ENCODE assay signal across 10 cellular contexts in genomic region chr22:39690901-39691620, GRCh38.
DNase-seq lines count a peak whose midpoint lies in the region; ATAC-seq and TF ChIP-seq lines count a peak whose summit lies in the region.
"Had no signal": no experiment of that assay in that cellular context is flagged by ENCODE, and none has a peak within 500 bp of the region (broad histone marks: within the 10 kb centered on the region; RNA-seq: fewer than 3 reads in every experiment).

No MANE protein-coding gene starts in this region.

- H4K20me1 ChIP-seq in GM23248 (ENCODE audit: insufficient read depth): no peaks in the 10 kb centered on the region

- no peak overlapping the region for H3K9ac ChIP-seq in GM23248

- no peak overlapping the region for H3K4me2 ChIP-seq in GM23248 (ENCODE audit: unreplicated experiment)

- DNase-seq in GM23248 (peak; percentile 24), NCI-H69 (lab: John Stamatoyannopoulos, UW) (peak; percentile 50), head of caudate nucleus (peak in 41 of 42 donors; percentile 11 to 80 (median 54)), tibial artery (no peak)
- DNase-seq in stimulated activated CD4-positive, alpha-beta T cell treated with anti-CD3 and anti-CD28 coated beads, Interleukin-2, amount 100 ng/mL, for 4 hours (ENCODE audit: low read depth): peak; percentile 24
- DNase-seq: effector memory CD8-positive, alpha-beta T cell; NCI-H2107 had no signal

- H3K4me3 ChIP-seq in GM23248 (no peak overlapping the region), tibial artery (no peak overlapping the region)

- 7 to 8% methylated on average over 25 of the region's 25 CpGs for WGBS in GM23248 (ENCODE audit: low coverage in 1 of 2, low lambda C conversion rate in 2 of 2, missing lambda C conversion rate in 2 of 2), 2 experiments

- intact Hi-C loops in head of caudate nucleus (cut with DNase I): no loop called here
- intact Hi-C loops in tibial artery (cut with DNase I; ENCODE audit: low total_unique reads): no loop called here

- no peaks in the 10 kb centered on the region for H3K9me3 ChIP-seq in GM23248 (ENCODE audit: low read depth)
- H3K9me3 ChIP-seq in tibial artery: no peaks in the 10 kb centered on the region
- H3K9me3 ChIP-seq: neutrophil had no signal

- ATAC-seq in HG03342 (IDR thresholded peaks at IDR 0.05; ENCODE audit: unreplicated experiment): no peak
- ATAC-seq in GM19023 (IDR thresholded peaks at IDR 0.05; ENCODE audit: unreplicated experiment): no peak
- ATAC-seq: effector memory CD8-positive, alpha-beta T cell had no signal

- no peaks in the 10 kb centered on the region for H3F3A ChIP-seq in GM23248 (ENCODE audit: insufficient read depth)

- H3K27ac ChIP-seq in GM23248: no peak overlapping the region
- no peak overlapping the region for H3K27ac ChIP-seq in tibial artery
- H3K27ac ChIP-seq: neutrophil had no signal

- H3K79me2 ChIP-seq in GM23248 (ENCODE audit: insufficient read depth): no peaks in the 10 kb centered on the region

- H3K27me3 ChIP-seq in GM23248 (replicated peaks; ENCODE audit: insufficient read depth) (peaks cover 45% of the 10 kb centered on the region), tibial artery (peaks cover 0 to 83% of the 10 kb centered on the region in 2 donors)

- H3K9me2 ChIP-seq in GM23248 (ENCODE audit: insufficient read depth): no peaks in the 10 kb centered on the region

- H2AFZ ChIP-seq in GM23248: no peak overlapping the region

- in situ Hi-C loops in GM23248 (cut with MboI): no loop called here

- no peak for TF ChIP-seq CTCF in tibial artery (IDR thresholded peaks at IDR 0.05)

- H3K4me1 ChIP-seq in GM23248 (ENCODE audit: insufficient read depth) (0 out of 2 replicates have a peak, but pooled peaks cover 4% of the 10 kb centered on the region), tibial artery (peaks cover 0 to 2% (median 0%) of the 10 kb centered on the region in 4 donors)

- H3K36me3 ChIP-seq in GM23248 (ENCODE audit: low read depth): no peaks in the 10 kb centered on the region
- H3K36me3 ChIP-seq in tibial artery: no peaks in the 10 kb centered on the region
- H3K36me3 ChIP-seq: neutrophil had no signal

Comparison
In these comparisons a context has a peak if more than half of its experiments do, and no peak if none do; other contexts are left out.
1. DNase-seq: peak in GM23248 (single experiment), NCI-H69 (single experiment), head of caudate nucleus (41 of 42) and stimulated activated CD4-positive, alpha-beta T cell treated with anti-CD3 and anti-CD28 coated beads, Interleukin-2, amount 100 ng/mL, for 4 hours (single experiment); none in tibial artery (0 of 2).